ENCODE assay signal across 2 cellular contexts in the genomic region with DNA sequence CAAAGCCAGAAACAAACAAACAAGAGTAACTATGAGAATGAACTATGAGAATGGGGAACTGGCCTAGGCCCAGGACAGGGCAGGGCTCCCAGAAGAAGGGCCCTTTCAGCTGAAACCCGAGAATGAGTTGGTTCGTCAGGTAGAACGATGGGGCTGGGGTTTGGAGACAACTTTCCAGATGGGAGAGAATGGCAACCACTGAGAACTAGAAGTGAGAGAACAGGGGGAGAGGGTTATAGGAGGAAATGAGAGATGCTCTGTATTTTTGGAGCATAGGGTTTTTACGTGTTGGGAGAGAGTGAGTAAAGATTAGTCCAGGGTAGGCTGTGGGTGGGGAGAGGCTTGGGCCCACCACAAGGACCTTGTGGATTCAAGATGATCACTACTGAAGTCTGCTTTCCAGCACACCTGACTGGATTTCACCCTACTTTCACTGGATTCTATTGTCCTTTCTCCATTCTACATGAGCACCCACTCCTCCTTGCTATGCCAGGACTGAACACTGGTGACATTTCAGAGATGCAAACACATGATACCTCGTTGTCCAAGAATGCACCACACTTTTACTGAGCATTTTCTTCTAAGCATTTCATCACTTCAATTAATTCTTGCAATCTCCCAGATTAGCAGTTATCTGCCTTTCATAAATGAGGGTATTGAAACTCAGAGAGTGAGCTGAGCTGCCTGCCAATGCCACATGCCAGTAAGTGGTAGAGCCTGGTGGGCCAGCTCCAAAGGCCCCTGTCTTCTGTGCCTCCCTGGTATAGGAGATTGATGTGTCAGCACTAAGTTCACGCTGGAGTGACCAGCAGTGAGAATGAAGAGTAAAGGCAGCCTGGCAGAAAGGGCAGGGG.
TF ChIP-seq lines count a peak whose summit lies in the region.

No MANE protein-coding gene starts in this region.

TF ChIP-seq in HEK293, 187 proteins besides CTCF, POLR2A, EP300 and RAD21:
- TF ChIP-seq PRDM1 (tag by site-specific recombination; IDR thresholded peaks at IDR 0.05) (peak; percentile 85), ZNF433 (tag by site-specific recombination; IDR thresholded peaks at IDR 0.05; ENCODE audit: low read depth) (no peak)

TF ChIP-seq in IMR-90, 13 proteins besides CTCF, POLR2A, EP300 and RAD21:
- TF ChIP-seq MAFK (IDR thresholded peaks at IDR 0.05; ENCODE audit: low read depth, low read length), result peak; percentile 57; the same call in 1 of the 2 replicates
- TF ChIP-seq FOS (IDR thresholded peaks at IDR 0.05; ENCODE audit: low read depth, low read length), result no peak
- no peak for TF ChIP-seq ELK1 (IDR thresholded peaks at IDR 0.05; ENCODE audit: borderline replicate concordance, low read depth, low read length)
- TF ChIP-seq USF2 (IDR thresholded peaks at IDR 0.05; ENCODE audit: low read depth, low read length), result no peak
- TF ChIP-seq NFE2L2 (IDR thresholded peaks at IDR 0.05; ENCODE audit: low read depth, low read length), result no peak
- TF ChIP-seq MXI1 (IDR thresholded peaks at IDR 0.05; ENCODE audit: borderline replicate concordance, low read depth, low read length), result no peak
